Comparison of ENCODE assay signal across 2 cellular contexts in the genomic region with DNA sequence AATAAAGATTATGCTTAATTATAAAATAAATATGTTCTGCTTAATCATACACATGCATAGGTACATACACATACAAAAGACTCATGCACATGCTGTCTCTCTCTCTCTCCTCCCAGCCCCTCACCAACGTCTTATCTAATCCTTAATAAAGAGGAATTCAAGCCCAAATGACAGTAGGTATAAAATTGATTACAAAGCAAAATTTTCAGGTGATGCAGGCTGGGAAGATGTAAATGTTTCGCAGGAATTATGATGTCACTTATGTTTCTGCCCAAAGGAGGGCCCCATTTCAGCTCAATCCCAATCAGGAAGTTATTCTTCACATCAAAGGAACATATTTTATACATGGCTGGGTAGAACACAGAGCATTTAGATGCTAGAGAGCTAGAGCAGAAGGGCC.
A peak's percentile ranks its signal among the peaks of the same experiment; 100 is the strongest.
TF ChIP-seq lines count a peak whose summit lies in the region.

No MANE protein-coding gene starts in this region.

TF ChIP-seq in IMR-90, 13 proteins besides CTCF, POLR2A, EP300 and RAD21 (continued from another document):
- TF ChIP-seq MAFK (IDR thresholded peaks at IDR 0.05; ENCODE audit: low read depth, low read length) (peak; percentile 37; the same call in 1 of the 2 replicates), CHD1 (IDR thresholded peaks at IDR 0.05; ENCODE audit: low read depth, low read length) (no peak)

TF ChIP-seq in K562, 482 proteins besides CTCF, POLR2A, EP300 and RAD21 (continued from another document):
- TF ChIP-seq MAFK (IDR thresholded peaks at IDR 0.05; ENCODE audit: low read length): peak; percentile 17; the same call in 1 of the 2 replicates
- TF ChIP-seq SIN3A (IDR thresholded peaks at IDR 0.05; ENCODE audit: borderline replicate concordance in 2 of 2, control insufficient read depth in 1 of 2, low read depth in 2 of 2, low read length in 2 of 2): no peak
